Comparison of ENCODE assay signal across 12 cellular contexts in genomic region chr4:7757501-7758443, GRCh38.
DNase-seq lines count a peak whose midpoint lies in the region; ATAC-seq and TF ChIP-seq lines count a peak whose summit lies in the region.
"Had no signal": no experiment of that assay in that cellular context is flagged by ENCODE, and none has a peak within 500 bp of the region (broad histone marks: within the 10 kb centered on the region; RNA-seq: fewer than 3 reads in every experiment).

No MANE protein-coding gene starts in this region.

- WGBS in heart left ventricle, 4 donors: 50 to 64% (median 51%) methylated on average over 18 to 22 of the region's 22 CpGs

- H3K27ac ChIP-seq in heart left ventricle (peak overlapping the region in 5 of 12 donors; percentile 6 to 51 (median 15)), lower lobe of right lung (no peak overlapping the region)
- H3K27ac ChIP-seq in effector memory CD4-positive, alpha-beta T cell (ENCODE audit: insufficient read depth, low read length, poor library complexity, severe bottlenecking): no peak overlapping the region
- H3K27ac ChIP-seq: colonic mucosa had no signal

- H3K4me1 Mint-ChIP-seq in activated naive CD8-positive, alpha-beta T cell treated with anti-CD3 and anti-CD28 coated beads, Interleukin-2, amount 50 U/mL, for 24 hours: peaks cover 44% of the 10 kb centered on the region
- H3K4me1 Mint-ChIP-seq in type B pancreatic cell (ENCODE audit: unreplicated experiment): peaks cover 30% of the 10 kb centered on the region

- H3K9me3 ChIP-seq in heart left ventricle: no peaks in the 10 kb centered on the region
- no peaks in the 10 kb centered on the region for H3K9me3 ChIP-seq in lower lobe of right lung
- H3K9me3 ChIP-seq in effector memory CD4-positive, alpha-beta T cell (ENCODE audit: control insufficient read depth, low read length): no peaks in the 10 kb centered on the region
- H3K9me3 ChIP-seq: colonic mucosa had no signal

- TF ChIP-seq CTCF in heart left ventricle (IDR thresholded peaks at IDR 0.05): no peak
- no peak for TF ChIP-seq CTCF in lower lobe of right lung (IDR thresholded peaks at IDR 0.05)
- TF ChIP-seq CTCF in type B pancreatic cell (conservative IDR thresholded peaks at IDR 0.05): no peak

- no peaks in the 10 kb centered on the region for H3K9me3 Mint-ChIP-seq in activated naive CD8-positive, alpha-beta T cell treated with anti-CD3 and anti-CD28 coated beads, Interleukin-2, amount 50 U/mL, for 24 hours
- no peaks in the 10 kb centered on the region for H3K9me3 Mint-ChIP-seq in type B pancreatic cell

- H3K27ac Mint-ChIP-seq in activated naive CD8-positive, alpha-beta T cell treated with anti-CD3 and anti-CD28 coated beads, Interleukin-2, amount 50 U/mL, for 24 hours: peak overlapping the region; percentile 70
- peak overlapping the region; percentile 51 for H3K27ac Mint-ChIP-seq in type B pancreatic cell

- H3K27me3 ChIP-seq in heart left ventricle (no peaks in the 10 kb centered on the region), lower lobe of right lung (ENCODE audit: low read depth) (no peaks in the 10 kb centered on the region)
- H3K27me3 ChIP-seq in effector memory CD4-positive, alpha-beta T cell (replicated peaks; ENCODE audit: control insufficient read depth, insufficient read depth, low read length, poor library complexity, severe bottlenecking): no peaks in the 10 kb centered on the region
- H3K27me3 ChIP-seq: colonic mucosa had no signal

- H3K4me1 ChIP-seq in heart left ventricle: peaks cover 0 to 22% (median 10%) of the 10 kb centered on the region in 12 donors
- H3K4me1 ChIP-seq in lower lobe of right lung: peaks cover 15% of the 10 kb centered on the region
- H3K4me1 ChIP-seq in effector memory CD4-positive, alpha-beta T cell (ENCODE audit: control insufficient read depth, insufficient read depth, low read length, poor library complexity, severe bottlenecking): peaks cover 14% of the 10 kb centered on the region
- H3K4me1 ChIP-seq: colonic mucosa had no signal

- intact Hi-C loops in heart left ventricle (cut with DNase I) (no loop called here), Right ventricle myocardium inferior (cut with DNase I) (no loop called here), lower lobe of right lung (cut with DNase I) (loop anchor here (5.0 kb wide), 1 partner anchor 45 kb away; no protein-coding TSS in a partner anchor)

- peaks cover 0 to 21% (median 4%) of the 10 kb centered on the region in 9 donors for H3K36me3 ChIP-seq in heart left ventricle
- H3K36me3 ChIP-seq in lower lobe of right lung: peaks cover 19% of the 10 kb centered on the region
- peaks cover 3% of the 10 kb centered on the region for H3K36me3 ChIP-seq in effector memory CD4-positive, alpha-beta T cell (ENCODE audit: control insufficient read depth, insufficient read depth, low read length)
- H3K36me3 ChIP-seq: colonic mucosa had no signal

- H3K27me3 Mint-ChIP-seq in activated naive CD8-positive, alpha-beta T cell treated with anti-CD3 and anti-CD28 coated beads, Interleukin-2, amount 50 U/mL, for 24 hours: no peaks in the 10 kb centered on the region
- H3K27me3 Mint-ChIP-seq in type B pancreatic cell: no peaks in the 10 kb centered on the region

- ATAC-seq in heart left ventricle (peak in 2 of 4 donors; percentile 7 to 55), Right ventricle myocardium inferior (no peak), lower lobe of right lung (no peak)
- no peak for ATAC-seq in activated naive CD8-positive, alpha-beta T cell treated with anti-CD3 and anti-CD28 coated beads, Interleukin-2, amount 50 U/mL, for 24 hours
- ATAC-seq: left lobe of liver had no signal

- no peaks in the 10 kb centered on the region for H3K36me3 Mint-ChIP-seq in activated naive CD8-positive, alpha-beta T cell treated with anti-CD3 and anti-CD28 coated beads, Interleukin-2, amount 50 U/mL, for 24 hours (ENCODE audit: low read depth)
- no peaks in the 10 kb centered on the region for H3K36me3 Mint-ChIP-seq in type B pancreatic cell

- no peak overlapping the region for H3K4me3 Mint-ChIP-seq in activated naive CD8-positive, alpha-beta T cell treated with anti-CD3 and anti-CD28 coated beads, Interleukin-2, amount 50 U/mL, for 24 hours
- peak overlapping the region; percentile 36 for H3K4me3 Mint-ChIP-seq in type B pancreatic cell

- TF ChIP-seq POLR2A in heart left ventricle (IDR thresholded peaks at IDR 0.05): no peak

- DNase-seq in heart left ventricle (peak in 3 of 5 donors; percentile 54 to 61 (median 55)), Right ventricle myocardium inferior (ENCODE audit: missing footprints) (no peak), lower lobe of right lung (peak; percentile 18), type B pancreatic cell (ENCODE audit: extremely low spot score, unreplicated experiment) (no peak), SKM-1 (lab: John Stamatoyannopoulos, UW; ENCODE audit: unreplicated experiment) (no peak)
- DNase-seq in activated naive CD8-positive, alpha-beta T cell treated with anti-CD3 and anti-CD28 coated beads, Interleukin-2, amount 50 U/mL, for 24 hours: no peak
- DNase-seq in activated CD4-positive, CD25-positive, alpha-beta regulatory T cell (lab: John Stamatoyannopoulos, UW): no peak
- no peak for DNase-seq in effector memory CD4-positive, alpha-beta T cell
- DNase-seq: colonic mucosa; MM.1S; NK-92 treated with Interleukin-12 subunit alpha and Interleukin-12 subunit beta, amount 100 ng/mL, for 24 hours had no signal

- H3K4me3 ChIP-seq in heart left ventricle (no peak overlapping the region), lower lobe of right lung (no peak overlapping the region)
- H3K4me3 ChIP-seq in effector memory CD4-positive, alpha-beta T cell (ENCODE audit: insufficient read depth, low read depth, low read length, poor library complexity, severe bottlenecking): no peak overlapping the region
- H3K4me3 ChIP-seq: colonic mucosa had no signal

Comparison
In these comparisons a context has a peak if more than half of its experiments do, and no peak if none do; other contexts are left out.
1. DNase-seq: peak in heart left ventricle (3 of 5) and lower lobe of right lung (single experiment); none in Right ventricle myocardium inferior (single experiment), activated naive CD8-positive, alpha-beta T cell treated with anti-CD3 and anti-CD28 coated beads, Interleukin-2, amount 50 U/mL, for 24 hours (single experiment), type B pancreatic cell (single experiment), SKM-1 (single experiment), activated CD4-positive, CD25-positive, alpha-beta regulatory T cell (0 of 4) and effector memory CD4-positive, alpha-beta T cell (0 of 3).